Comparison of ENCODE assay signal across 30 cellular contexts in the genomic region with DNA sequence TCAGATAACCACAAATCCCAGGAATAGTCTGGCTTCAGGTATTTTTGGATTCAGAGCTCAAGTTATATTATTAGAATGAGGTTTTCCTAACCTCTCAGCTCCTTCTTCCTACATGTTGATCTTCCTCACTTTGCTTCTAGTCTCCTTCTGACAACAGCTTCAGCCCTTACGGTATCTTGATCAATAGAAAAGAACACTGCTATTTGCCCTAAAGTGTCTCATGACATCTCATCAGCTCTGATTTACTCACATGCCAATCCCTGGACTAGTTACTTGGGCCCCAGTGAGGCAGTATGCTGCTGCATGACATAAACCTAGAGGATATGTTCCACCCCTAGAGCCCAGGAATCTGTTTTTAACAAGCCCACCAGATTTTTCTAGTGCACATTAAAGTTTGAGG.
"Had no signal": no experiment of that assay in that cellular context is flagged by ENCODE, and none has a peak within 500 bp of the region (broad histone marks: within the 10 kb centered on the region; RNA-seq: fewer than 3 reads in every experiment).

No MANE protein-coding gene starts in this region.

- H3K9ac ChIP-seq: neural progenitor cell, parathyroid adenoma had no signal

- H3K27ac ChIP-seq: left lung, lower lobe of right lung, neural progenitor cell, neutrophil, parathyroid adenoma, spleen, suprapubic skin, thoracic aorta, tibial artery, upper lobe of right lung had no signal

- H3K27me3 ChIP-seq: left lung, neural progenitor cell, spleen, tibial artery had no signal

- DNase-seq: hypothalamus; immature natural killer cell; kidney; left colon; left lung; lower lobe of right lung; mammary epithelial cell; mesenchymal stem cell; naive B cell; natural killer cell; nephron progenitor cell; occipital lobe; retina; right cardiac atrium; small intestine; spleen; stimulated activated CD4-positive, alpha-beta T cell treated with anti-CD3 and anti-CD28 coated beads, Interleukin-4, amount 100 ng/mL, for 24 hours; stimulated activated naive CD4-positive, alpha-beta T cell; tibial artery; trophoblast cell; upper lobe of right lung had no signal

- H3K4me1 ChIP-seq: left lung, lower lobe of right lung, neural progenitor cell, parathyroid adenoma, spleen, suprapubic skin, tibial artery, upper lobe of right lung had no signal

- FAIRE-seq: islet of Langerhans, kidney, small intestine, urothelium cell line had no signal

- H3K36me3 ChIP-seq: left lung, lower lobe of right lung, neural progenitor cell, neutrophil, spleen, suprapubic skin, thoracic aorta, tibial artery, upper lobe of right lung had no signal

- H3K4me2 ChIP-seq: neural progenitor cell had no signal

- H3K9me3 ChIP-seq: left lung, lower lobe of right lung, neutrophil, spleen, suprapubic skin, thoracic aorta, tibial artery, upper lobe of right lung had no signal

- H2AFZ ChIP-seq: neural progenitor cell, parathyroid adenoma had no signal

- ATAC-seq: left colon; left lung; lower lobe of right lung; natural killer cell; right cardiac atrium; sciatic nerve; stimulated activated effector memory CD8-positive, alpha-beta T cell treated with anti-CD3 and anti-CD28 coated beads, Interleukin-12 subunit alpha, Interleukin-12 subunit beta, amount 100 ng/mL, for 72 hours; upper lobe of right lung had no signal

- H3K4me3 ChIP-seq: left lung, lower lobe of right lung, neural progenitor cell, spleen, suprapubic skin, thoracic aorta, tibial artery, upper lobe of right lung had no signal
